ENCODE assay signal across 9 cellular contexts in the genomic region with DNA sequence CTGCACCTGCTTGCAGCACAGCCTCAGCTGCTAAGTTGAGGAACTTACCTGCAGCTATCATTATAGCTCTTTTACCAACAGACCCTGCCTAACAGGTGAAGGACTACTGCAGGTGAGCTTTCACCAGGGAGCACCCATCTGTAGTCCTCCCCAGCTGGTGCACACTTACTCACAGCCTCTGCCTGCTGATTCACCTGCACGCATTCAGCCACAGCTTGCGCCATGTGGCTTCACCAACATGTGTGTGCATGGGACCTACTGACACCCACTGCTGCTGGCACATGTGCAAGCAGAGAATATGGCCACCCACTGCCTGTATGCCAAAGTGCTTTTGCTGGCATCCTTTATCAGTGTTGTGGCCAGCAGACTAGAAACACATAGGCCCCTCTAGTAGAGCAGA.
"Had no signal": no experiment of that assay in that cellular context is flagged by ENCODE, and none has a peak within 500 bp of the region (broad histone marks: within the 10 kb centered on the region; RNA-seq: fewer than 3 reads in every experiment).

No MANE protein-coding gene starts in this region.

- H3K9ac ChIP-seq: GM23248 had no signal

- DNase-seq: GM23248, GOT3, H7, H9, HCEC 1CT, HFFc6 had no signal

- H3K4me3 ChIP-seq: GM23248, GM23338, HAP-1 had no signal

- H3K27ac ChIP-seq: GM23248 had no signal

- H3K4me1 ChIP-seq: HAP-1 had no signal

- H3K9me3 ChIP-seq: HAP-1 had no signal

- H3K36me3 ChIP-seq: HAP-1 had no signal

- ATAC-seq: GM23338, HCT116 had no signal

- H2AFZ ChIP-seq: GM23248, GM23338 had no signal

- H3K4me2 ChIP-seq: GM23338 had no signal
